30 cellular contexts compared by ENCODE assay signal in the genomic region with DNA sequence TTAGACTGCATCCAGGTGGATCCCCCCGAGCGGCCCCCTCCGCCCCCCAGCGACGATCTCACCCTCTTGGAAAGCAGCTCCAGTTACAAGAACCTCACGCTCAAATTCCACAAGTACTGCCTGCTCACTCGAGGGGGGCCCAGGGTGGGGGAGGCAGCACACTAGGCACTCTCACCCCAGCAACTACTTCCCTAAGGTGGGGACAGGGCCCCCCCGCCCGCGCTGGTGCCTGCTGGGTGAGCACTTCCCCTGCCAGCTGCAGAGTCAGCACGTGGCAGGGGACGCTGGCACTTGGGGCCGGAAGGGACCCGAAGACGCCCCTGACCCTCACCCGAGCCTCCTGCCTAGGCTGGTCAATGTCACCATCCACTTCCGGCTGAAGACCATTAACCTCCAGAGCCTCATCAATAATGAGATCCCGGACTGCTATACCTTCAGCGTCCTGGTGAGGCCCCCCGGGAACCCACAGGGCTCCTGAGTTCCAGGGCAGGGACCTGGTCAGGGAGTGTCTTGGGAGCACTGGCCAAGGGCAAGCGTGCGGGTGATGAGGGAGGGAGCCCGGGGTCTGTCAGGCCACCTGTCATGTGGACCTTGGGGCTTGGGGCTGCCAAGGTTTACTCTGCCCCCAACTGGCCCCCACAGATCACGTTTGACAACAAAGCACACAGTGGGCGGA. TPM values are rescaled to one million over a fixed set of nuclear protein-coding genes. Genes with fewer than 3 reads are reported as not detected.
DNase-seq lines count a peak whose midpoint lies in the region; ATAC-seq, FAIRE-seq and TF ChIP-seq lines count a peak whose summit lies in the region.
"Had no signal": no experiment of that assay in that cellular context is flagged by ENCODE, and none has a peak within 500 bp of the region (broad histone marks: within the 10 kb centered on the region; RNA-seq: fewer than 3 reads in every experiment).

No MANE protein-coding gene starts in this region.

- TF ChIP-seq CTCF in right lobe of liver (IDR thresholded peaks at IDR 0.05) (no peak), HepG2 (CRISPR knock-in tag; IDR thresholded peaks at IDR 0.05) (no peak), left ventricle myocardium inferior (IDR thresholded peaks at IDR 0.05; ENCODE audit: borderline replicate concordance) (no peak), D721Med (IDR thresholded peaks at IDR 0.05; ENCODE audit: insufficient read depth, missing control alignments) (no peak)

- POLR2A ChIA-PET in HepG2 (lab: Yijun Ruan, JAX), result no interaction called here

- H3K4me3 ChIP-seq in right lobe of liver (no peak overlapping the region), HepG2 (replicated peaks in 1 of 3; ENCODE audit: insufficient read depth in 1 of 3, low read depth in 2 of 3, low read length in 3 of 3) (no peak overlapping the region), left ventricle myocardium inferior (no peak overlapping the region), mesendoderm (ENCODE audit: low read length) (no peak overlapping the region)
- H3K4me3 ChIP-seq: breast epithelium, mucosa of descending colon, PC-9 had no signal

- TF ChIP-seq EP300 in HepG2 (IDR thresholded peaks at IDR 0.05; ENCODE audit: low read depth in 2 of 2, low read length in 2 of 2), result no peak
- no peak for TF ChIP-seq EP300 in HepG2 (CRISPR knock-in tag; IDR thresholded peaks at IDR 0.05; ENCODE audit: borderline replicate concordance)

- H3K36me3 Mint-ChIP-seq in T-helper 17 cell (ENCODE audit: low read depth), result peaks cover 3% of the 10 kb centered on the region
- H3K36me3 Mint-ChIP-seq: activated naive CD4-positive, alpha-beta T cell treated with anti-CD3 and anti-CD28 coated beads, Interleukin-2, amount 50 U/mL, for 24 hours had no signal

- intact Hi-C loops in right lobe of liver (cut with DNase I), result no loop called here
- intact Hi-C loops in HepG2 (cut with micrococcal nuclease; ENCODE audit: unreplicated experiment), result no loop called here
- intact Hi-C loops in left ventricle myocardium inferior (cut with micrococcal nuclease), result no loop called here

- TF ChIP-seq POLR2A in right lobe of liver (IDR thresholded peaks at IDR 0.05) (no peak), HepG2 (IDR thresholded peaks at IDR 0.05; ENCODE audit: insufficient read depth in 1 of 2, low read depth in 2 of 2, low read length in 2 of 2) (no peak)

- H3K9me3 ChIP-seq in right lobe of liver, result no peaks in the 10 kb centered on the region
- no peaks in the 10 kb centered on the region for H3K9me3 ChIP-seq in HepG2 (ENCODE audit: low read length)
- H3K9me3 ChIP-seq in left ventricle myocardium inferior (replicated peaks), result no peaks in the 10 kb centered on the region
- no peaks in the 10 kb centered on the region for H3K9me3 ChIP-seq in T-helper 17 cell (ENCODE audit: control insufficient read depth, low read length, poor library complexity, severe bottlenecking)
- H3K9me3 ChIP-seq: breast epithelium, mucosa of descending colon had no signal

- in situ Hi-C loops in HepG2 (cut with HindIII; ENCODE audit: extremely low pct_ligation_motif_present, low pct_unique_long_range_greater_than_20kb), result no loop called here

- no peak overlapping the region for H2BK15ac ChIP-seq in mesendoderm (replicated peaks; ENCODE audit: low read depth)

- no peak overlapping the region for H3K4me3 Mint-ChIP-seq in T-helper 17 cell
- H3K4me3 Mint-ChIP-seq: activated CD4-positive, alpha-beta T cell treated with anti-CD3 and anti-CD28 coated beads for 36 hours; activated CD8-positive, alpha-beta T cell treated with anti-CD3 and anti-CD28 coated beads for 36 hours; activated naive CD4-positive, alpha-beta T cell treated with anti-CD3 and anti-CD28 coated beads, Interleukin-2, amount 50 U/mL, for 24 hours; activated T-helper 17 cell treated with anti-CD3 and anti-CD28 coated beads, Interleukin-2, amount 50 U/mL, for 72 hours; CD4-positive, alpha-beta memory T cell; H9; nephron; T-helper 2 cell treated with Interferon-gamma antibody and Interleukin-4, amounts not matched to agents 5 μg/mL and 100 μg/mL, for 36 hours had no signal

- no TSS peak for BruUV-seq in HepG2 (replicated peaks; lab: Mats Ljungman, UMichigan)

- no peak overlapping the region for H2AK5ac ChIP-seq in mesendoderm (ENCODE audit: low read length)

- CTCF ChIA-PET in HepG2 (lab: Yijun Ruan, JAX; ENCODE audit: low intra/inter-chr PET ratio, low total read pairs), result no interaction called here

- no peak overlapping the region for H3K18ac ChIP-seq in mesendoderm (ENCODE audit: low read length)

- H2AFZ ChIP-seq in HepG2 (ENCODE audit: low read length), result no peak overlapping the region
- H2AFZ ChIP-seq: PC-9 had no signal

- H3K79me2 ChIP-seq in HepG2 (ENCODE audit: insufficient read depth, low read length) (no peaks in the 10 kb centered on the region), mesendoderm (ENCODE audit: control insufficient read depth, insufficient read depth, low read length) (no peaks in the 10 kb centered on the region)

- no peaks in the 10 kb centered on the region for H4K20me1 ChIP-seq in HepG2 (ENCODE audit: insufficient read depth, low read length)

- H2BK120ac ChIP-seq in mesendoderm (ENCODE audit: low read depth, low read length), result no peak overlapping the region

- FAIRE-seq in HepG2 (lab: Jason Lieb, UNC), result no peak
- no peak for FAIRE-seq in D721Med (lab: Jason Lieb, UNC)
- FAIRE-seq: small intestine, urothelium cell line had no signal

- no peak overlapping the region for H4K5ac ChIP-seq in mesendoderm (ENCODE audit: low read length)

- H2BK5ac ChIP-seq in mesendoderm (ENCODE audit: low read length), result no peak overlapping the region

- no peaks in the 10 kb centered on the region for H3K27me3 ChIP-seq in right lobe of liver
- H3K27me3 ChIP-seq in HepG2 (ENCODE audit: control insufficient read depth in 1 of 2, insufficient read depth in 2 of 2, low read length in 2 of 2), result no peaks in the 10 kb centered on the region
- no peaks in the 10 kb centered on the region for H3K27me3 ChIP-seq in left ventricle myocardium inferior (ENCODE audit: low read depth)
- H3K27me3 ChIP-seq in mesendoderm (ENCODE audit: insufficient read depth, low read length, poor library complexity), result no peaks in the 10 kb centered on the region
- H3K27me3 ChIP-seq: breast epithelium had no signal

- no peak overlapping the region for H3K4ac ChIP-seq in mesendoderm (ENCODE audit: low read depth, low read length)

- H3K27ac ChIP-seq in right lobe of liver (no peak overlapping the region), HepG2 (ENCODE audit: extremely low read length, insufficient read depth, low read length) (no peak overlapping the region), left ventricle myocardium inferior (replicated peaks) (no peak overlapping the region), mesendoderm (ENCODE audit: low read depth, low read length) (no peak overlapping the region)
- H3K27ac ChIP-seq: breast epithelium, PC-9 had no signal

- H3K36me3 ChIP-seq in right lobe of liver, result peaks cover 0 to 10% (median 0%) of the 10 kb centered on the region in 4 donors
- peaks cover 0 to 2% of the 10 kb centered on the region in 2 experiments; a peak in 2 of 5 replicates for H3K36me3 ChIP-seq in HepG2 (replicated peaks in 1 of 2; ENCODE audit: control insufficient read depth in 1 of 2, insufficient read depth in 2 of 2, low read length in 2 of 2)
- peaks cover 67% of the 10 kb centered on the region for H3K36me3 ChIP-seq in left ventricle myocardium inferior
- H3K36me3 ChIP-seq in mesendoderm (ENCODE audit: control insufficient read depth, insufficient read depth, low read length), result no peaks in the 10 kb centered on the region
- H3K36me3 ChIP-seq: breast epithelium had no signal

- no peaks in the 10 kb centered on the region for H3K79me1 ChIP-seq in mesendoderm (ENCODE audit: low read length)

- H3K4me1 Mint-ChIP-seq in T-helper 17 cell, result peaks cover 5% of the 10 kb centered on the region
- H3K4me1 Mint-ChIP-seq: activated T-helper 17 cell treated with anti-CD3 and anti-CD28 coated beads, Interleukin-2, amount 50 U/mL, for 72 hours; H9; nephron had no signal

- peak; percentile 30 to 52 (median 40) for ATAC-seq in right lobe of liver
- ATAC-seq in HepG2, result no peak
- no peak for ATAC-seq in T-helper 17 cell
- ATAC-seq: activated CD4-positive, alpha-beta T cell treated with anti-CD3 and anti-CD28 coated beads for 36 hours; activated CD8-positive, alpha-beta T cell treated with anti-CD3 and anti-CD28 coated beads for 36 hours; activated T-helper 17 cell treated with anti-CD3 and anti-CD28 coated beads, Interleukin-2, amount 50 U/mL, for 72 hours; mucosa of descending colon had no signal

- H3K23ac ChIP-seq in mesendoderm (ENCODE audit: low read length), result no peak overlapping the region

- WGBS in right lobe of liver (ENCODE audit: insufficient coverage, low coverage, low lambda C conversion rate, missing lambda C conversion rate), result 20% methylated on average over 1 of the region's 25 CpGs
- 90% methylated on average over 14 of the region's 25 CpGs for WGBS in HepG2 (ENCODE audit: low lambda C conversion rate)
- no CpG with 5 or more reads among the region's 25 CpGs for WGBS in mesendoderm (ENCODE audit: extremely low coverage, insufficient coverage, low lambda C conversion rate)

- H4K8ac ChIP-seq in mesendoderm (ENCODE audit: low read depth, low read length), result no peak overlapping the region

- no peak overlapping the region for H3K56ac ChIP-seq in mesendoderm (ENCODE audit: low read length)

- H3K27ac Mint-ChIP-seq in T-helper 17 cell, result no peak overlapping the region
- H3K27ac Mint-ChIP-seq: activated CD4-positive, alpha-beta T cell treated with anti-CD3 and anti-CD28 coated beads for 36 hours; activated CD8-positive, alpha-beta T cell treated with anti-CD3 and anti-CD28 coated beads for 36 hours; activated T-helper 17 cell treated with anti-CD3 and anti-CD28 coated beads, Interleukin-2, amount 50 U/mL, for 72 hours; CD4-positive, alpha-beta memory T cell; H9; nephron; T-helper 2 cell treated with Interferon-gamma antibody and Interleukin-4, amounts not matched to agents 5 μg/mL and 100 μg/mL, for 36 hours had no signal

- H3K4me2 ChIP-seq in HepG2 (ENCODE audit: low read depth, low read length) (no peak overlapping the region), mesendoderm (ENCODE audit: low read length) (no peak overlapping the region)
- H3K4me2 ChIP-seq: PC-9 had no signal

- H3K27me3 Mint-ChIP-seq in T-helper 17 cell, result no peaks in the 10 kb centered on the region
- H3K27me3 Mint-ChIP-seq: activated CD4-positive, alpha-beta T cell treated with anti-CD3 and anti-CD28 coated beads for 36 hours; activated CD8-positive, alpha-beta T cell treated with anti-CD3 and anti-CD28 coated beads for 36 hours; activated naive CD4-positive, alpha-beta T cell treated with anti-CD3 and anti-CD28 coated beads, Interleukin-2, amount 50 U/mL, for 24 hours; activated T-helper 17 cell treated with anti-CD3 and anti-CD28 coated beads, Interleukin-2, amount 50 U/mL, for 72 hours; CD4-positive, alpha-beta memory T cell had no signal

- H3K4me1 ChIP-seq in right lobe of liver, result peaks cover 0 to 9% (median 3%) of the 10 kb centered on the region in 4 donors
- peaks cover 8% of the 10 kb centered on the region; the same call in 1 of the 2 replicates for H3K4me1 ChIP-seq in HepG2 (ENCODE audit: insufficient read depth, low read length)
- peaks cover 21% of the 10 kb centered on the region for H3K4me1 ChIP-seq in left ventricle myocardium inferior
- H3K4me1 ChIP-seq in mesendoderm (ENCODE audit: control insufficient read depth, low read depth, low read length), result peaks cover 3% of the 10 kb centered on the region

- DNase-seq in right lobe of liver (peak in 2 of 3 donors; percentile 53 to 54), HepG2 (ENCODE audit: low spot score) (no peak), left ventricle myocardium inferior (peak; percentile 61), midbrain (lab: John Stamatoyannopoulos, UW) (peak; percentile 10), mesendoderm (no peak), D721Med (ENCODE audit: insufficient read length, low spot score) (no peak), T-helper 17 cell (no peak)
- DNase-seq in activated T-cell treated with anti-CD3 and anti-CD28 coated beads, Interleukin-2, amount 50 U/mL, for 48 hours, result no peak
- DNase-seq: activated CD4-positive, alpha-beta T cell treated with anti-CD3 and anti-CD28 coated beads for 36 hours; activated CD8-positive, alpha-beta T cell treated with anti-CD3 and anti-CD28 coated beads for 36 hours; CD4-positive, alpha-beta memory T cell; effector memory CD4-positive, alpha-beta T cell; H9; IMR-90; MV-4-11; NCI-H146; NCI-H2107; NCI-H345; NCI-H69; PC-9; SHP77; small intestine; stimulated activated naive CD4-positive, alpha-beta T cell treated with Interleukin-2 at 50 U/mL for 16 hours had no signal

- TF ChIP-seq RAD21 in HepG2 (CRISPR knock-in tag; IDR thresholded peaks at IDR 0.05), result no peak

- no peak overlapping the region for H3K9ac ChIP-seq in HepG2 (ENCODE audit: insufficient read depth, low read depth, low read length)
- no peak overlapping the region for H3K9ac ChIP-seq in mesendoderm (ENCODE audit: low read length)

RNA-seq across cellular contexts. Expression of a gene that starts 5.2 kb away (rescaled TPM):
- total RNA-seq in right lobe of liver, result 10 to 100 TPM in 5 of 6 experiments, 1 to 10 TPM in 1; 9.8 to 25.2 (median 17.7) TPM
- total RNA-seq in HepG2 (2016; rRNA removed; fragmentation: Illumina TruSeq; extraction: Trizol), result 1.9 and 3.4 TPM in 2 replicates
- total RNA-seq in HepG2 (2016; cell fraction: cytosol; rRNA removed; fragmentation: Illumina TruSeq; extraction: Trizol; ENCODE audit: low read depth), result 3.4 and 4.1 TPM in 2 replicates
- 1.8 and 4.3 TPM in 2 replicates for total RNA-seq in HepG2 (2016; cell fraction: insoluble cytoplasmic fraction; rRNA removed; fragmentation: Illumina TruSeq; extraction: Trizol)
- total RNA-seq in HepG2 (2016; cell fraction: membrane; rRNA removed; fragmentation: Illumina TruSeq; extraction: Trizol), result 2.4 and 3.4 TPM in 2 replicates
- total RNA-seq in HepG2 (2016; cell fraction: nucleus; rRNA removed; fragmentation: Illumina TruSeq; extraction: Trizol), result 3.8 and 4.3 TPM in 2 replicates
- 11.6 and 15.7 TPM in 2 replicates for polyA plus RNA-seq in HepG2 (2011; rRNA removed)
- polyA plus RNA-seq in HepG2 (2011; cell fraction: cytosol; rRNA removed), result 6.4 and 7.4 TPM in 2 replicates
- 29.1 and 39.0 TPM in 2 replicates for polyA plus RNA-seq in HepG2 (2011; cell fraction: nucleus; rRNA removed)
- polyA plus RNA-seq in HepG2 (2012), result 3.4 and 4.8 TPM in 2 replicates
- polyA plus RNA-seq in HepG2 (2016; cell fraction: cytosol; fragmentation: Illumina TruSeq; extraction: Trizol; ENCODE audit: low read depth), result 2.3 and 3.2 TPM in 2 replicates
- polyA plus RNA-seq in HepG2 (2016; cell fraction: insoluble cytoplasmic fraction; fragmentation: Illumina TruSeq; extraction: Trizol; ENCODE audit: low read depth), result 2.9 and 3.5 TPM in 2 replicates
- polyA plus RNA-seq in HepG2 (2016; cell fraction: membrane; fragmentation: Illumina TruSeq; extraction: Trizol; ENCODE audit: low read depth), result 3.3 and 3.4 TPM in 2 replicates
- polyA plus RNA-seq in HepG2 (2016; cell fraction: nucleus; fragmentation: Illumina TruSeq; extraction: Trizol; ENCODE audit: insufficient read depth, low read depth), result 16.6 and 21.1 TPM in 2 replicates
- 19.2 and 110 TPM in 2 replicates for polyA minus RNA-seq in HepG2 (2011; rRNA and poly(A)+ RNA removed; ENCODE audit: low replicate concordance)
- polyA minus RNA-seq in HepG2 (2011; cell fraction: cytosol; rRNA and poly(A)+ RNA removed), result 2.4 and 4.4 TPM in 2 replicates
- 4.8 and 5.9 TPM in 2 replicates for polyA minus RNA-seq in HepG2 (2011; cell fraction: nucleus; rRNA and poly(A)+ RNA removed)
- 16.8 TPM for total RNA-seq in left ventricle myocardium inferior
- polyA plus RNA-seq in mesendoderm (2013, experiment 1 of 2), result 13.6 TPM
- polyA plus RNA-seq in mesendoderm (2013, experiment 2 of 2), result 14.1 TPM
- total RNA-seq in T-helper 17 cell, result 10 to 100 TPM; 11.4 to 17.0 TPM

RNA-seq across cellular contexts. Expression of a gene that starts 7.9 kb away (rescaled TPM):
- 10 to 100 TPM; 38.7 to 61.8 (median 46.5) TPM for total RNA-seq in right lobe of liver
- total RNA-seq in HepG2 (2016; rRNA removed; fragmentation: Illumina TruSeq; extraction: Trizol), result 11.1 and 28.2 TPM in 2 replicates
- total RNA-seq in HepG2 (2016; cell fraction: cytosol; rRNA removed; fragmentation: Illumina TruSeq; extraction: Trizol; ENCODE audit: low read depth), result 6.7 and 9.9 TPM in 2 replicates
- total RNA-seq in HepG2 (2016; cell fraction: insoluble cytoplasmic fraction; rRNA removed; fragmentation: Illumina TruSeq; extraction: Trizol), result 7.3 and 24.9 TPM in 2 replicates
- 9.5 and 10.2 TPM in 2 replicates for total RNA-seq in HepG2 (2016; cell fraction: membrane; rRNA removed; fragmentation: Illumina TruSeq; extraction: Trizol)
- total RNA-seq in HepG2 (2016; cell fraction: nucleus; rRNA removed; fragmentation: Illumina TruSeq; extraction: Trizol), result 39.4 and 51.4 TPM in 2 replicates
- 24.9 and 28.4 TPM in 2 replicates for polyA plus RNA-seq in HepG2 (2011; rRNA removed)
- 8.4 and 14.6 TPM in 2 replicates for polyA plus RNA-seq in HepG2 (2011; cell fraction: cytosol; rRNA removed)
- polyA plus RNA-seq in HepG2 (2011; cell fraction: nucleus; rRNA removed), result 192 and 272 TPM in 2 replicates
- polyA plus RNA-seq in HepG2 (2012), result 22.0 and 47.4 TPM in 2 replicates
- 4.0 and 4.8 TPM in 2 replicates for polyA plus RNA-seq in HepG2 (2016; cell fraction: cytosol; fragmentation: Illumina TruSeq; extraction: Trizol; ENCODE audit: low read depth)
- polyA plus RNA-seq in HepG2 (2016; cell fraction: insoluble cytoplasmic fraction; fragmentation: Illumina TruSeq; extraction: Trizol; ENCODE audit: low read depth), result 9.1 and 14.0 TPM in 2 replicates
- 4.9 and 7.2 TPM in 2 replicates for polyA plus RNA-seq in HepG2 (2016; cell fraction: membrane; fragmentation: Illumina TruSeq; extraction: Trizol; ENCODE audit: low read depth)
- 115 and 120 TPM in 2 replicates for polyA plus RNA-seq in HepG2 (2016; cell fraction: nucleus; fragmentation: Illumina TruSeq; extraction: Trizol; ENCODE audit: insufficient read depth, low read depth)
- polyA minus RNA-seq in HepG2 (2011; rRNA and poly(A)+ RNA removed; ENCODE audit: low replicate concordance), result 20.0 and 49.5 TPM in 2 replicates
- 21.5 and 23.2 TPM in 2 replicates for polyA minus RNA-seq in HepG2 (2011; cell fraction: cytosol; rRNA and poly(A)+ RNA removed)
- 37.4 and 52.5 TPM in 2 replicates for polyA minus RNA-seq in HepG2 (2011; cell fraction: nucleus; rRNA and poly(A)+ RNA removed)
- total RNA-seq in left ventricle myocardium inferior, result 52.7 TPM
- polyA plus RNA-seq in mesendoderm (2013, experiment 1 of 2), result 23.5 TPM
- 22.0 TPM for polyA plus RNA-seq in mesendoderm (2013, experiment 2 of 2)
- 10 to 100 TPM; 95.1 to 97.2 TPM for total RNA-seq in T-helper 17 cell

RNA-seq across cellular contexts. Expression of a gene that starts 11.8 kb away (rescaled TPM):
- total RNA-seq in right lobe of liver (10 to 100 TPM; 15.3 to 35.1 (median 24.8) TPM), HepG2 (2016; rRNA removed; fragmentation: Illumina TruSeq; extraction: Trizol) (6.4 and 9.1 TPM in 2 replicates), left ventricle myocardium inferior (88.5 TPM), T-helper 17 cell (1 to 10 TPM; 4.1 to 5.1 TPM)
- 29.8 and 30.7 TPM in 2 replicates for total RNA-seq in HepG2 (2016; cell fraction: cytosol; rRNA removed; fragmentation: Illumina TruSeq; extraction: Trizol; ENCODE audit: low read depth)
- 7.4 and 8.8 TPM in 2 replicates for total RNA-seq in HepG2 (2016; cell fraction: insoluble cytoplasmic fraction; rRNA removed; fragmentation: Illumina TruSeq; extraction: Trizol)
- total RNA-seq in HepG2 (2016; cell fraction: membrane; rRNA removed; fragmentation: Illumina TruSeq; extraction: Trizol), result 40.6 and 43.0 TPM in 2 replicates
- total RNA-seq in HepG2 (2016; cell fraction: nucleus; rRNA removed; fragmentation: Illumina TruSeq; extraction: Trizol), result 4.2 and 4.8 TPM in 2 replicates
- polyA plus RNA-seq in HepG2 (2011; rRNA removed), result 36.3 and 37.0 TPM in 2 replicates
- 27.2 and 34.8 TPM in 2 replicates for polyA plus RNA-seq in HepG2 (2011; cell fraction: cytosol; rRNA removed)
- polyA plus RNA-seq in HepG2 (2011; cell fraction: nucleus; rRNA removed), result 16.8 and 18.8 TPM in 2 replicates
- polyA plus RNA-seq in HepG2 (2012), result 18.3 and 24.5 TPM in 2 replicates
- polyA plus RNA-seq in HepG2 (2016; cell fraction: cytosol; fragmentation: Illumina TruSeq; extraction: Trizol; ENCODE audit: low read depth), result 89.1 and 102 TPM in 2 replicates
- 21.6 and 26.7 TPM in 2 replicates for polyA plus RNA-seq in HepG2 (2016; cell fraction: insoluble cytoplasmic fraction; fragmentation: Illumina TruSeq; extraction: Trizol; ENCODE audit: low read depth)
- polyA plus RNA-seq in HepG2 (2016; cell fraction: membrane; fragmentation: Illumina TruSeq; extraction: Trizol; ENCODE audit: low read depth), result 106 and 124 TPM in 2 replicates
- 18.5 and 20.8 TPM in 2 replicates for polyA plus RNA-seq in HepG2 (2016; cell fraction: nucleus; fragmentation: Illumina TruSeq; extraction: Trizol; ENCODE audit: insufficient read depth, low read depth)
- 17.5 and 24.9 TPM in 2 replicates for polyA minus RNA-seq in HepG2 (2011; rRNA and poly(A)+ RNA removed; ENCODE audit: low replicate concordance)
- 11.3 and 15.3 TPM in 2 replicates for polyA minus RNA-seq in HepG2 (2011; cell fraction: cytosol; rRNA and poly(A)+ RNA removed)
- polyA minus RNA-seq in HepG2 (2011; cell fraction: nucleus; rRNA and poly(A)+ RNA removed), result 2.2 and 3.4 TPM in 2 replicates
- polyA plus RNA-seq in mesendoderm (2013, experiment 1 of 2), result 59.7 TPM
- 59.5 TPM for polyA plus RNA-seq in mesendoderm (2013, experiment 2 of 2)

RNA-seq across cellular contexts. Expression of a gene that starts 38.8 kb away (rescaled TPM):
- 10 to 100 TPM in 2 of 6 experiments, 1 to 10 TPM in 4; 4.8 to 14.3 (median 9.4) TPM for total RNA-seq in right lobe of liver
- total RNA-seq in HepG2 (2016; rRNA removed; fragmentation: Illumina TruSeq; extraction: Trizol), result not detected in 2 replicates
- total RNA-seq in HepG2 (2016; cell fraction: cytosol; rRNA removed; fragmentation: Illumina TruSeq; extraction: Trizol; ENCODE audit: low read depth), result not detected in 2 replicates
- total RNA-seq in HepG2 (2016; cell fraction: insoluble cytoplasmic fraction; rRNA removed; fragmentation: Illumina TruSeq; extraction: Trizol), result not detected in 2 replicates
- total RNA-seq in HepG2 (2016; cell fraction: membrane; rRNA removed; fragmentation: Illumina TruSeq; extraction: Trizol), result not detected in 2 replicates
- not detected in 2 replicates for total RNA-seq in HepG2 (2016; cell fraction: nucleus; rRNA removed; fragmentation: Illumina TruSeq; extraction: Trizol)
- not detected in 2 replicates for polyA plus RNA-seq in HepG2 (2011; rRNA removed)
- 0.07 TPM in 1 of 2 replicates, not detected in the other for polyA plus RNA-seq in HepG2 (2011; cell fraction: cytosol; rRNA removed)
- polyA plus RNA-seq in HepG2 (2011; cell fraction: nucleus; rRNA removed), result 0.12 and 0.16 TPM in 2 replicates
- polyA plus RNA-seq in HepG2 (2012), result not detected in 2 replicates
- not detected in 2 replicates for polyA plus RNA-seq in HepG2 (2016; cell fraction: cytosol; fragmentation: Illumina TruSeq; extraction: Trizol; ENCODE audit: low read depth)
- polyA plus RNA-seq in HepG2 (2016; cell fraction: insoluble cytoplasmic fraction; fragmentation: Illumina TruSeq; extraction: Trizol; ENCODE audit: low read depth), result not detected in 2 replicates
- polyA plus RNA-seq in HepG2 (2016; cell fraction: membrane; fragmentation: Illumina TruSeq; extraction: Trizol; ENCODE audit: low read depth), result not detected in 2 replicates
- not detected in 2 replicates for polyA plus RNA-seq in HepG2 (2016; cell fraction: nucleus; fragmentation: Illumina TruSeq; extraction: Trizol; ENCODE audit: insufficient read depth, low read depth)
- polyA minus RNA-seq in HepG2 (2011; rRNA and poly(A)+ RNA removed; ENCODE audit: low replicate concordance), result 1.4 TPM in 1 of 2 replicates, not detected in the other
- not detected in 2 replicates for polyA minus RNA-seq in HepG2 (2011; cell fraction: cytosol; rRNA and poly(A)+ RNA removed)
- polyA minus RNA-seq in HepG2 (2011; cell fraction: nucleus; rRNA and poly(A)+ RNA removed), result not detected in 2 replicates
- 1.2 TPM for total RNA-seq in left ventricle myocardium inferior
- 0.74 TPM for polyA plus RNA-seq in mesendoderm (2013, experiment 1 of 2)
- 0.67 TPM for polyA plus RNA-seq in mesendoderm (2013, experiment 2 of 2)
- not detected for total RNA-seq in T-helper 17 cell

Comparison
In these comparisons a context has a peak if more than half of its experiments do, and no peak if none do; other contexts are left out.
1. ATAC-seq: peak in right lobe of liver (4 of 4); none in HepG2 (single experiment) and T-helper 17 cell (single experiment).
2. DNase-seq: peak in right lobe of liver (2 of 3), left ventricle myocardium inferior (single experiment) and midbrain (single experiment); none in HepG2 (single experiment), mesendoderm (single experiment), D721Med (single experiment), T-helper 17 cell (0 of 3) and activated T-cell treated with anti-CD3 and anti-CD28 coated beads, Interleukin-2, amount 50 U/mL, for 48 hours (0 of 2).